Comparison of ENCODE assay signal across 1 cellular context in genomic region chr12:65010437-65010836, GRCh38.
TF ChIP-seq lines count a peak whose summit lies in the region.

No MANE protein-coding gene starts in this region.

TF ChIP-seq in H1, 55 proteins besides CTCF, POLR2A, EP300 and RAD21:
- TF ChIP-seq TEAD4 (IDR thresholded peaks at IDR 0.05; ENCODE audit: low read depth, low read length) (no peak), SIN3A (conservative IDR thresholded peaks at IDR 0.05 in 1 of 2, IDR thresholded peaks at IDR 0.05 in 1 of 2; ENCODE audit: low read depth in 1 of 2, low read length in 2 of 2) (no peak), BRCA1 (IDR thresholded peaks at IDR 0.05; ENCODE audit: low read depth, low read length) (no peak), ATF3 (IDR thresholded peaks at IDR 0.05; ENCODE audit: insufficient read depth, low read depth, low read length) (no peak), CEBPB (IDR thresholded peaks at IDR 0.05; ENCODE audit: low read depth, low read length) (no peak), CREB1 (IDR thresholded peaks at IDR 0.05) (no peak), TAF1 (IDR thresholded peaks at IDR 0.05; ENCODE audit: low read depth, low read length) (no peak), SIX5 (IDR thresholded peaks at IDR 0.05; ENCODE audit: low read depth, low read length) (no peak), NRF1 (IDR thresholded peaks at IDR 0.05; ENCODE audit: low read depth, low read length) (no peak), RBBP5 (IDR thresholded peaks at IDR 0.05; ENCODE audit: borderline replicate concordance, low read depth, low read length) (no peak), POU5F1 (IDR thresholded peaks at IDR 0.05; ENCODE audit: low read depth, low read length) (no peak), CHD1 (IDR thresholded peaks at IDR 0.05; ENCODE audit: low read depth, low read length) (no peak), PHF8 (conservative IDR thresholded peaks at IDR 0.05; ENCODE audit: low read depth, low read length) (no peak), KDM4A (IDR thresholded peaks at IDR 0.05; ENCODE audit: low read depth, low read length, severe bottlenecking) (no peak), ZNF274 (IDR thresholded peaks at IDR 0.05; ENCODE audit: borderline replicate concordance, extremely low read depth, low read length) (no peak), RXRA (IDR thresholded peaks at IDR 0.05; ENCODE audit: insufficient read depth, low read depth, low read length) (no peak), HDAC6 (IDR thresholded peaks at IDR 0.05; ENCODE audit: low read depth, low read length) (no peak), NANOG (IDR thresholded peaks at IDR 0.05; ENCODE audit: insufficient read depth, low read depth, low read length, poor library complexity, severe bottlenecking) (no peak)
